29 cellular contexts compared by ENCODE assay signal in the genomic region with DNA sequence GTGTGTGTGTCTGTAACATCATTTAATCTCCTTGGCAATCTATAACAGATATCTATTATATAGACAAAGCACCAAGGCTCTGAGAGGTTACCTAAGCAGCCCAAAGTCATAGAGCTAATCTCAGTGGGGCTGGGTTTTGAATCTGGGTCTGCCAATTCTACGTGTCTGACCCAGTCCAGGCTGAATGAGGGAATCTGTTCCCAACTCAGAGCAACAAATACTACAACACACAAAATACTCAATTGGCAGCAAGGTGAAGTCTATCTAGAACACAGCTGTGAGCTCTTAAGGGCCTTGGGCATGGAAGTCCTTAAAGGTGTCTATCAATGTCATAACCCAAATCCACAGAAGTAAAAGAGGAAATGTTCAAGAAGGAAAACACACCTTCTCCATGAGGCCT. TPM values are rescaled to one million over a fixed set of nuclear protein-coding genes. Genes with fewer than 3 reads are reported as not detected.
DNase-seq lines count a peak whose midpoint lies in the region; ATAC-seq and TF ChIP-seq lines count a peak whose summit lies in the region.
"Had no signal": no experiment of that assay in that cellular context is flagged by ENCODE, and none has a peak within 500 bp of the region (broad histone marks: within the 10 kb centered on the region; RNA-seq: fewer than 3 reads in every experiment).

No MANE protein-coding gene starts in this region.

- H3K36me3 ChIP-seq in esophagus muscularis mucosa (peaks cover 18 to 42% (median 35%) of the 10 kb centered on the region in 4 donors), subcutaneous abdominal adipose tissue (ENCODE audit: control insufficient read depth in 5 of 5, insufficient read depth in 5 of 5, low read length in 5 of 5) (peaks cover 75 to 98% (median 81%) of the 10 kb centered on the region in 5 donors)
- peaks cover 15% of the 10 kb centered on the region for H3K36me3 ChIP-seq in CD4-positive, alpha-beta memory T cell (ENCODE audit: insufficient read depth, low read length)
- H3K36me3 ChIP-seq: neutrophil had no signal

- peaks cover 23 to 37% (median 32%) of the 10 kb centered on the region in 4 donors for H3K4me1 ChIP-seq in esophagus muscularis mucosa
- H3K4me1 ChIP-seq in subcutaneous abdominal adipose tissue (ENCODE audit: control insufficient read depth in 5 of 5, insufficient read depth in 5 of 5, low read length in 5 of 5) = peaks cover 3 to 24% (median 19%) of the 10 kb centered on the region in 5 donors
- H3K4me1 ChIP-seq in CD4-positive, alpha-beta memory T cell (ENCODE audit: insufficient read depth, low read length) = no peaks in the 10 kb centered on the region
- H3K4me1 ChIP-seq: left lung had no signal

- H3K4me3 Mint-ChIP-seq in WTC11 = no peak overlapping the region
- no peak overlapping the region for H3K4me3 Mint-ChIP-seq in CD4-positive, alpha-beta memory T cell
- H3K4me3 Mint-ChIP-seq: CD4-positive, alpha-beta T cell; naive B cell had no signal

- 0 out of 2 replicates have a peak overlapping the region, but pooled peaks have one; percentile 29 for H3K27ac Mint-ChIP-seq in WTC11
- peak overlapping the region in 1 of 7 donors; percentile 1 for H3K27ac Mint-ChIP-seq in CD4-positive, alpha-beta memory T cell
- H3K27ac Mint-ChIP-seq: CD4-positive, alpha-beta T cell; naive B cell; progenitor cell of endocrine pancreas had no signal

- H3K4me3 ChIP-seq in esophagus muscularis mucosa = no peak overlapping the region
- H3K4me3 ChIP-seq in subcutaneous abdominal adipose tissue (ENCODE audit: low read depth in 1 of 5, low read length in 5 of 5) = no peak overlapping the region
- H3K4me3 ChIP-seq in CD4-positive, alpha-beta memory T cell (ENCODE audit: low read length in 2 of 2) = no peak overlapping the region
- H3K4me3 ChIP-seq: left lung, skin epidermis had no signal

- TF ChIP-seq CTCF in WTC11 (IDR thresholded peaks at IDR 0.05) (no peak), esophagus muscularis mucosa (IDR thresholded peaks at IDR 0.05) (no peak), GM20000 (IDR thresholded peaks at IDR 0.05; ENCODE audit: extremely low read depth, missing control alignments) (no peak)

- H3K9me3 Mint-ChIP-seq in WTC11 = no peaks in the 10 kb centered on the region
- H3K9me3 Mint-ChIP-seq in CD4-positive, alpha-beta memory T cell = no peaks in the 10 kb centered on the region
- H3K9me3 Mint-ChIP-seq: CD4-positive, alpha-beta T cell; naive B cell had no signal

- intact Hi-C loops in esophagus muscularis mucosa (cut with DNase I) = no loop called here
- intact Hi-C loops in CD4-positive, alpha-beta memory T cell (cut with micrococcal nuclease) = no loop called here

- H3K36me3 Mint-ChIP-seq in WTC11 = peaks cover 37% of the 10 kb centered on the region
- peaks cover 36 to 39% of the 10 kb centered on the region in 2 donors for H3K36me3 Mint-ChIP-seq in CD4-positive, alpha-beta memory T cell
- H3K36me3 Mint-ChIP-seq: naive B cell had no signal

- no peak for DNase-seq in WTC11 (ENCODE audit: low spot score)
- no peak for DNase-seq in esophagus muscularis mucosa (ENCODE audit: extremely low spot score)
- no peak for DNase-seq in left lobe of liver (ENCODE audit: low spot score)
- no peak for DNase-seq in CD4-positive, alpha-beta memory T cell
- no peak for DNase-seq in GM20000 (ENCODE audit: low spot score)
- DNase-seq in activated CD4-positive, alpha-beta T cell treated with anti-CD3 and anti-CD28 coated beads, Interleukin-2, amount 50 U/mL, for 1 hour = no peak
- DNase-seq: activated CD4-positive, alpha-beta T cell treated with anti-CD3 and anti-CD28 coated beads, Interleukin-2, amount 50 U/mL, for 4 hours; activated T-cell treated with anti-CD3 and anti-CD28 coated beads, Interleukin-2, amount 50 U/mL, for 48 hours; CD4-positive, alpha-beta T cell; foreskin melanocyte; H7; hippocampal formation; left lung; midbrain; MM.1S; naive B cell; NCI-H187 treated with DMSO at 0.1 percent for 48 hours; NCI-H526; NK-92 treated with Interleukin-12 subunit alpha and Interleukin-12 subunit beta, amount 100 ng/mL, for 24 hours; PC-3; SK-N-SH; stimulated activated naive CD4-positive, alpha-beta T cell had no signal

- WGBS in esophagus muscularis mucosa = 91% methylated on average over 1 of the region's 1 CpG

- ATAC-seq in WTC11 (no peak), left lobe of liver (peak; percentile 32), GM19395 (IDR thresholded peaks at IDR 0.05; ENCODE audit: unreplicated experiment) (no peak)
- ATAC-seq: left lung, PC-3 had no signal

- H3K27me3 ChIP-seq in esophagus muscularis mucosa (no peaks in the 10 kb centered on the region), subcutaneous abdominal adipose tissue (ENCODE audit: control insufficient read depth in 5 of 5, insufficient read depth in 4 of 5, low read length in 5 of 5) (no peaks in the 10 kb centered on the region)
- no peaks in the 10 kb centered on the region for H3K27me3 ChIP-seq in CD4-positive, alpha-beta memory T cell (ENCODE audit: insufficient read depth, low read length)
- H3K27me3 ChIP-seq: left lung, neutrophil had no signal

- H3K9ac ChIP-seq in subcutaneous abdominal adipose tissue (ENCODE audit: low read length in 5 of 5) = no peak overlapping the region
- H3K9ac ChIP-seq: SK-N-SH had no signal

- TF ChIP-seq EP300 in esophagus muscularis mucosa (IDR thresholded peaks at IDR 0.05) = no peak

- POLR2A ChIA-PET in WTC11 (lab: Charles Lee) = no interaction called here
- POLR2A ChIA-PET in CD4-positive, alpha-beta memory T cell (lab: Charles Lee; ENCODE audit: partially characterized antibody) = no interaction called here

- H3K27me3 Mint-ChIP-seq in WTC11 (ENCODE audit: low read depth) = no peaks in the 10 kb centered on the region
- H3K27me3 Mint-ChIP-seq in CD4-positive, alpha-beta memory T cell = no peaks in the 10 kb centered on the region
- H3K27me3 Mint-ChIP-seq: CD4-positive, alpha-beta T cell; progenitor cell of endocrine pancreas had no signal

- H3K27ac ChIP-seq in esophagus muscularis mucosa (replicated peaks in 1 of 4) = peak overlapping the region in 3 of 4 donors; percentile 48 to 64 (median 64)
- peak overlapping the region; percentile 79 for H3K27ac ChIP-seq in subcutaneous abdominal adipose tissue (ENCODE audit: low read depth, low read length)
- H3K27ac ChIP-seq in CD4-positive, alpha-beta memory T cell (ENCODE audit: low read depth, low read length) = no peak overlapping the region
- H3K27ac ChIP-seq: HL-60, left lung, neutrophil had no signal

- CTCF ChIA-PET in WTC11 (lab: Charles Lee) = interaction anchor here (0.7 kb wide), 2 partner anchors 11 to 39 kb away, joined by 3 read pairs; no protein-coding TSS in a partner anchor
- CTCF ChIA-PET in CD4-positive, alpha-beta memory T cell (lab: Charles Lee; ENCODE audit: partially characterized antibody) = interaction anchor here (1.3 kb wide), 1 partner anchor 9 kb away, joined by 3 read pairs; no protein-coding TSS in a partner anchor

- no peaks in the 10 kb centered on the region for H3K9me3 ChIP-seq in esophagus muscularis mucosa
- H3K9me3 ChIP-seq in subcutaneous abdominal adipose tissue (ENCODE audit: control insufficient read depth in 5 of 5, low read length in 5 of 5) = no peaks in the 10 kb centered on the region
- H3K9me3 ChIP-seq in CD4-positive, alpha-beta memory T cell (ENCODE audit: control insufficient read depth in 1 of 2, low read length in 2 of 2) = no peaks in the 10 kb centered on the region
- H3K9me3 ChIP-seq: left lung, neutrophil, SK-N-SH had no signal

- TF ChIP-seq POLR2A in esophagus muscularis mucosa (IDR thresholded peaks at IDR 0.05; ENCODE audit: low read depth) = no peak

- peaks cover 8% of the 10 kb centered on the region for H3K4me1 Mint-ChIP-seq in WTC11
- peaks cover 0 to 2% (median 0%) of the 10 kb centered on the region in 4 donors for H3K4me1 Mint-ChIP-seq in CD4-positive, alpha-beta memory T cell

TF ChIP-seq in WTC11, 78 proteins besides CTCF, POLR2A, EP300 and RAD21 (continues in another document):
- no peak for TF ChIP-seq ERG (CRISPR knock-in tag; IDR thresholded peaks at IDR 0.05)
- no peak for TF ChIP-seq ZNF671 (CRISPR knock-in tag; IDR thresholded peaks at IDR 0.05)
- TF ChIP-seq SP1 (CRISPR knock-in tag; conservative IDR thresholded peaks at IDR 0.05) = no peak
- TF ChIP-seq, protein P1, sequence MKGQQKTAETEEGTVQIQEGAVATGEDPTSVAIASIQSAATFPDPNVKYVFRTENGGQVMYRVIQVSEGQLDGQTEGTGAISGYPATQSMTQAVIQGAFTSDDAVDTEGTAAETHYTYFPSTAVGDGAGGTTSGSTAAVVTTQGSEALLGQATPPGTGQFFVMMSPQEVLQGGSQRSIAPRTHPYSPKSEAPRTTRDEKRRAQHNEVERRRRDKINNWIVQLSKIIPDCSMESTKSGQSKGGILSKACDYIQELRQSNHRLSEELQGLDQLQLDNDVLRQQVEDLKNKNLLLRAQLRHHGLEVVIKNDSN (CRISPR knock-in tag; IDR thresholded peaks at IDR 0.05) = no peak

RNA-seq across cellular contexts. Expression of gene NAP1L5, which starts 47.5 kb away (rescaled TPM):
- total RNA-seq in WTC11 (2021) (3.1 to 3.4 TPM (median 3.3 TPM) in 3 replicates), esophagus muscularis mucosa (10 to 100 TPM in 1 of 4 donors, 1 to 10 TPM in 3; 5.7 to 10.1 (median 7.8) TPM), left lobe of liver (1.2 TPM)
- 1 to 10 TPM; 1.2 to 1.6 TPM for total RNA-seq in CD4-positive, alpha-beta memory T cell
- 1 to 10 TPM; 3.4 to 3.9 TPM for polyA plus RNA-seq in CD4-positive, alpha-beta memory T cell
- total RNA-seq: A673, PC-3 had no signal
